In the genomic region with DNA sequence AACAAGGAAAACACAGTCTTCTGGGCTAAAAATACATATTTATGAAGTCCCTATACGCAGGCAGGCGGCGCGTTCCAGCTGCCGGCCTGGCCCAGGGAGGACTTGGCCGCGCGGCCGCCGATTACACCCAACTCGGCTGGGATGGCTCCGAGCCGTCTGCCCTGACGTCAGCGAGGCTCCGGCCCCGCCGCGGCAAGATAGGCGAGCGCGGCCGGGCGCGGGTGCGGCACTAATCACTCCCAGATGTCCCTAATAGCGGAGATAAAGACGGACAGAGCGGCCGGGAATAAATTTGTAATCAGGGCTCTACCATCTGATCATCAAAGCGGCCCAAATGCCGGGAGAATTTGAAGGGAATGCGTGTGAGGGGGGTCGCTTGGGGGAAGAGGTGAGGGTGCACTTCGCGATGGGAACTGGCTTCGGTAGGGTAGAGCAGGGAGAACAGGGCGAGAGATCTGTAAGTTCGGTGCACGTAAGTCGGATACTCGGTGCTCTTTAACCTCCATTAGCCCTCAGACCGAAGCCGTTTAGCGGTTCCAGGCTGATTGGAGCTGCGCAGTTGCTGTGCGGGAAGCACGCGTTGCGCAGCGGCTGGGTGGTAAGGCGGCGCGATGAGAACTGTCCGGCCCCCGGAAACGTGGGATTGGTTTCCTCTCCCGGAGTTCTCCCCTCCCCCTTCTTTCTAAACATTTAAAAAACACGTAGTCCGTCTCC, we compare ENCODE assay signal across 8 cellular contexts. TPM values are rescaled to one million over a fixed set of nuclear protein-coding genes. Genes with fewer than 3 reads are reported as not detected.
DNase-seq lines count a peak whose midpoint lies in the region; ATAC-seq, FAIRE-seq and TF ChIP-seq lines count a peak whose summit lies in the region.

No MANE protein-coding gene starts in this region.

- H3K9me3 ChIP-seq in psoas muscle: no peaks in the 10 kb centered on the region

- FAIRE-seq in RCC 7860 (lab: Jason Lieb, UNC): no peak

- WGBS in psoas muscle, 3 donors: 1% methylated on average over 58 to 60 of the region's 60 CpGs

- H3K4me3 Mint-ChIP-seq in activated T-cell treated with anti-CD3 and anti-CD28 coated beads, Interleukin-2, amount 50 U/mL, for 24 hours: peak overlapping the region; percentile 47
- peak overlapping the region; percentile 8 for H3K4me3 Mint-ChIP-seq in activated CD8-positive, alpha-beta T cell treated with anti-CD3 and anti-CD28 coated beads for 36 hours

- peak overlapping the region; percentile 65 for H3K4me3 ChIP-seq in psoas muscle

- H3K36me3 ChIP-seq in psoas muscle (ENCODE audit: insufficient read depth in 1 of 2, low read depth in 1 of 2): no peaks in the 10 kb centered on the region

- peak overlapping the region; percentile 29 for H3K27ac Mint-ChIP-seq in activated T-cell treated with anti-CD3 and anti-CD28 coated beads, Interleukin-2, amount 50 U/mL, for 24 hours
- no peak overlapping the region for H3K27ac Mint-ChIP-seq in activated CD8-positive, alpha-beta T cell treated with anti-CD3 and anti-CD28 coated beads for 36 hours

- intact Hi-C loops in activated CD8-positive, alpha-beta T cell treated with anti-CD3 and anti-CD28 coated beads for 36 hours (cut with micrococcal nuclease): no loop called here
- intact Hi-C loops in cardiac septum (cut with DNase I) (loop anchor here (2.0 to 10.0 kb wide), 2 partner anchors 14 to 762 kb away; a partner anchor contains a TSS), psoas muscle (cut with DNase I) (loop anchor here in 1 of 2 donors (10.0 kb wide), 1 partner anchor 508 kb away; no protein-coding TSS in a partner anchor)

- H3K27me3 Mint-ChIP-seq in activated T-cell treated with anti-CD3 and anti-CD28 coated beads, Interleukin-2, amount 50 U/mL, for 24 hours: peaks cover 98% of the 10 kb centered on the region
- H3K27me3 Mint-ChIP-seq in activated CD8-positive, alpha-beta T cell treated with anti-CD3 and anti-CD28 coated beads for 36 hours: peaks cover 93% of the 10 kb centered on the region

- CTCF ChIA-PET in activated CD8-positive, alpha-beta T cell treated with anti-CD3 and anti-CD28 coated beads for 36 hours (lab: Charles Lee): no interaction called here

- H3K36me3 Mint-ChIP-seq in activated T-cell treated with anti-CD3 and anti-CD28 coated beads, Interleukin-2, amount 50 U/mL, for 24 hours (ENCODE audit: low read depth): no peaks in the 10 kb centered on the region
- peaks cover 10% of the 10 kb centered on the region for H3K36me3 Mint-ChIP-seq in activated CD8-positive, alpha-beta T cell treated with anti-CD3 and anti-CD28 coated beads for 36 hours (ENCODE audit: low read depth)

- peaks cover 11% of the 10 kb centered on the region for H3K4me1 ChIP-seq in psoas muscle

- no peak overlapping the region for H3K27ac ChIP-seq in psoas muscle

- peaks cover 14% of the 10 kb centered on the region for H3K9me3 Mint-ChIP-seq in activated T-cell treated with anti-CD3 and anti-CD28 coated beads, Interleukin-2, amount 50 U/mL, for 24 hours
- H3K9me3 Mint-ChIP-seq in activated CD8-positive, alpha-beta T cell treated with anti-CD3 and anti-CD28 coated beads for 36 hours: peaks cover 1% of the 10 kb centered on the region

- peaks cover 0 to 94% (median 36%) of the 10 kb centered on the region in 3 donors for H3K27me3 ChIP-seq in psoas muscle (ENCODE audit: insufficient read depth in 3 of 3, low read length in 2 of 3)

- ATAC-seq in activated CD8-positive, alpha-beta T cell treated with anti-CD3 and anti-CD28 coated beads for 36 hours: no peak
- ATAC-seq in psoas muscle (peak; percentile 90 to 95 (median 90)), GM19467 (IDR thresholded peaks at IDR 0.05; ENCODE audit: unreplicated experiment) (no peak)

- POLR2A ChIA-PET in activated CD8-positive, alpha-beta T cell treated with anti-CD3 and anti-CD28 coated beads for 36 hours (lab: Charles Lee): interaction anchor here (0.9 kb wide), 1 partner anchor 35 kb away, joined by 4 read pairs; no protein-coding TSS in a partner anchor

- no peak for DNase-seq in activated T-cell treated with anti-CD3 and anti-CD28 coated beads, Interleukin-2, amount 50 U/mL, for 24 hours
- DNase-seq in activated T-cell treated with anti-CD3 and anti-CD28 coated beads, Interleukin-2, amount 50 U/mL, for 1 hour: no peak
- DNase-seq in activated CD8-positive, alpha-beta T cell treated with anti-CD3 and anti-CD28 coated beads for 36 hours: no peak
- DNase-seq in cardiac septum (ENCODE audit: low spot score): peak; percentile 90
- peak; percentile 81 to 85 for DNase-seq in psoas muscle
- DNase-seq in A172 (ENCODE audit: low spot score): no peak
- no peak for DNase-seq in RCC 7860 (ENCODE audit: low spot score)

- peaks cover 29% of the 10 kb centered on the region for H3K4me1 Mint-ChIP-seq in activated T-cell treated with anti-CD3 and anti-CD28 coated beads, Interleukin-2, amount 50 U/mL, for 24 hours (ENCODE audit: low read depth)
- H3K4me1 Mint-ChIP-seq in activated CD8-positive, alpha-beta T cell treated with anti-CD3 and anti-CD28 coated beads for 36 hours (ENCODE audit: low read depth): peaks cover 10% of the 10 kb centered on the region

- no peak for TF ChIP-seq CTCF in activated CD8-positive, alpha-beta T cell treated with anti-CD3 and anti-CD28 coated beads for 36 hours (IDR thresholded peaks at IDR 0.05)
- no peak for TF ChIP-seq CTCF in psoas muscle (IDR thresholded peaks at IDR 0.05)

RNA-seq across cellular contexts. Expression of a gene that starts 7.7 kb away (rescaled TPM):
- not detected for total RNA-seq in activated CD8-positive, alpha-beta T cell treated with anti-CD3 and anti-CD28 coated beads for 36 hours
- total RNA-seq in cardiac septum (161 TPM), psoas muscle (under 1 TPM in 2 of 4 donors, not detected in 2; 0.34 to 0.54 TPM)
- under 1 TPM; 0.05 to 0.13 (median 0.12) TPM for polyA plus RNA-seq in psoas muscle
- total RNA-seq in A172 (2014; rRNA removed; shearing (Covaris generic)): 0.19 and 0.50 TPM in 2 replicates

Comparison
In these comparisons a context has a peak if more than half of its experiments do, and no peak if none do; other contexts are left out.
1. DNase-seq: peak in cardiac septum (single experiment) and psoas muscle (2 of 2); none in activated T-cell treated with anti-CD3 and anti-CD28 coated beads, Interleukin-2, amount 50 U/mL, for 24 hours (single experiment), activated T-cell treated with anti-CD3 and anti-CD28 coated beads, Interleukin-2, amount 50 U/mL, for 1 hour (single experiment), activated CD8-positive, alpha-beta T cell treated with anti-CD3 and anti-CD28 coated beads for 36 hours (single experiment), A172 (single experiment) and RCC 7860 (single experiment).
2. ATAC-seq: peak in psoas muscle (4 of 4); none in activated CD8-positive, alpha-beta T cell treated with anti-CD3 and anti-CD28 coated beads for 36 hours (single experiment) and GM19467 (single experiment).
3. RNA of a gene that starts 7.7 kb away (total RNA-seq): 161 TPM in cardiac septum (single experiment); 0.34 to 0.54 TPM in psoas muscle, 0.19 to 0.50 TPM in A172 and not detected in activated CD8-positive, alpha-beta T cell treated with anti-CD3 and anti-CD28 coated beads for 36 hours; every median in the first group is over 100 times any median in the second.